22 cellular contexts compared by ENCODE assay signal in genomic region chr6:7993952-7994351, GRCh38.
DNase-seq lines count a peak whose midpoint lies in the region; ATAC-seq and TF ChIP-seq lines count a peak whose summit lies in the region.
"Had no signal": no experiment of that assay in that cellular context is flagged by ENCODE, and none has a peak within 500 bp of the region (broad histone marks: within the 10 kb centered on the region; RNA-seq: fewer than 3 reads in every experiment).

No MANE protein-coding gene starts in this region.

- no peaks in the 10 kb centered on the region for H3K9me3 Mint-ChIP-seq in endodermal cell
- H3K9me3 Mint-ChIP-seq: nephron had no signal

- H4K5ac ChIP-seq in mesendoderm (ENCODE audit: low read length), result no peak overlapping the region

- WGBS in endodermal cell (ENCODE audit: insufficient coverage in 1 of 2, insufficient read length in 1 of 2), 2 experiments, result 77 to 84% methylated on average over 7 to 8 of the region's 8 CpGs
- WGBS in mesendoderm (ENCODE audit: extremely low coverage, insufficient coverage, low lambda C conversion rate), result no CpG with 5 or more reads among the region's 8 CpGs

- H3K4me1 Mint-ChIP-seq in endodermal cell, result no peaks in the 10 kb centered on the region

- no peaks in the 10 kb centered on the region for H3K36me3 Mint-ChIP-seq in endodermal cell (ENCODE audit: low read depth)
- H3K36me3 Mint-ChIP-seq: activated CD4-positive, alpha-beta memory T cell treated with anti-CD3 and anti-CD28 coated beads for 36 hours; CD14-positive monocyte had no signal

- no peak overlapping the region for H3K4me2 ChIP-seq in HCT116 (ENCODE audit: low read length)
- H3K4me2 ChIP-seq in OCI-LY7 (ENCODE audit: low read length), result no peak overlapping the region
- no peak overlapping the region for H3K4me2 ChIP-seq in mesendoderm (ENCODE audit: low read length)

- ATAC-seq in HCT116, result no peak
- ATAC-seq: heart left ventricle; stimulated activated naive CD8-positive, alpha-beta T cell treated with anti-CD3 and anti-CD28 coated beads, Interleukin-15, Interleukin-2, amounts not matched to agents 100 U/mL and 50 U/mL, for 24 hours had no signal

- no peaks in the 10 kb centered on the region for H3K27me3 ChIP-seq in HCT116 (ENCODE audit: insufficient read depth, low read length)
- H3K27me3 ChIP-seq in endodermal cell (ENCODE audit: control insufficient read depth, insufficient read depth, low read length, poor library complexity, severe bottlenecking), result peaks cover 11% of the 10 kb centered on the region
- H3K27me3 ChIP-seq in mesendoderm (ENCODE audit: insufficient read depth, low read length, poor library complexity), result no peaks in the 10 kb centered on the region
- H3K27me3 ChIP-seq: heart left ventricle, testis had no signal

- H2BK5ac ChIP-seq in mesendoderm (ENCODE audit: low read length), result no peak overlapping the region

- H4K8ac ChIP-seq in mesendoderm (ENCODE audit: low read depth, low read length), result no peak overlapping the region

- TF ChIP-seq RAD21 in HCT116 (IDR thresholded peaks at IDR 0.05; ENCODE audit: low read depth), result peak; percentile 46

- no peak overlapping the region for H3K4me3 Mint-ChIP-seq in endodermal cell
- H3K4me3 Mint-ChIP-seq: activated CD4-positive, alpha-beta memory T cell treated with anti-CD3 and anti-CD28 coated beads for 36 hours; CD14-positive monocyte; nephron had no signal

- no peak overlapping the region for H2BK15ac ChIP-seq in mesendoderm (replicated peaks; ENCODE audit: low read depth)

- H3K18ac ChIP-seq in mesendoderm (ENCODE audit: low read length), result no peak overlapping the region

- BruUV-seq in HCT116 (replicated peaks; lab: Mats Ljungman, UMichigan), result no TSS peak
- BruUV-seq in OCI-LY7 (replicated peaks; lab: Mats Ljungman, UMichigan), result no TSS peak

- intact Hi-C loops in HCT116 (cut with micrococcal nuclease), result loop anchor here (2.0 to 5.0 kb wide), 2 partner anchors 97 to 271 kb away; no protein-coding TSS in a partner anchor
- intact Hi-C loops in OCI-LY7 (cut with micrococcal nuclease; ENCODE audit: unreplicated experiment), result loop anchor here (2.0 to 10.0 kb wide), 3 partner anchors 65 to 379 kb away; partner anchors contain the start of gene TXNDC5

- H3K23ac ChIP-seq in mesendoderm (ENCODE audit: low read length), result no peak overlapping the region

- peaks cover 19% of the 10 kb centered on the region for H3K27me3 Mint-ChIP-seq in endodermal cell (ENCODE audit: insufficient read depth)
- H3K27me3 Mint-ChIP-seq: activated CD4-positive, alpha-beta memory T cell treated with anti-CD3 and anti-CD28 coated beads for 36 hours had no signal

- no peaks in the 10 kb centered on the region for H4K20me1 ChIP-seq in HCT116 (ENCODE audit: insufficient read depth)
- no peaks in the 10 kb centered on the region for H4K20me1 ChIP-seq in OCI-LY7 (ENCODE audit: insufficient read depth, low read length)

- H3K9me3 ChIP-seq in HCT116 (ENCODE audit: control insufficient read depth in 1 of 2, insufficient read depth in 1 of 2, low read depth in 1 of 2, low read length in 2 of 2), result no peaks in the 10 kb centered on the region
- H3K9me3 ChIP-seq in OCI-LY7 (ENCODE audit: low read length), result no peaks in the 10 kb centered on the region
- H3K9me3 ChIP-seq in endodermal cell (ENCODE audit: control insufficient read depth, low read length), result no peaks in the 10 kb centered on the region
- H3K9me3 ChIP-seq: testis had no signal

- CTCF ChIA-PET in HCT116 (lab: Charles Lee) (interaction anchor here (3.4 kb wide), 1 partner anchor 271 kb away, joined by 21 read pairs; no protein-coding TSS in a partner anchor), OCI-LY7 (lab: Charles Lee; ENCODE audit: unreplicated experiment) (no interaction called here)

- POLR2A ChIA-PET in HCT116 (lab: Charles Lee), result no interaction called here
- POLR2A ChIA-PET in OCI-LY7 (lab: Charles Lee), result interaction anchor here (0.6 to 1.3 kb wide), 3 partner anchors 272 to 289 kb away, joined by 3 to 5 read pairs (median 3); no protein-coding TSS in a partner anchor

- no peaks in the 10 kb centered on the region for H3K9me2 ChIP-seq in HCT116 (ENCODE audit: insufficient read depth)
- H3K9me2 ChIP-seq in OCI-LY7 (ENCODE audit: insufficient read depth, low read length), result no peaks in the 10 kb centered on the region

- H3K36me3 ChIP-seq in HCT116 (ENCODE audit: control insufficient read depth in 1 of 2, insufficient read depth in 2 of 2, low read length in 2 of 2) (no peaks in the 10 kb centered on the region), OCI-LY7 (ENCODE audit: insufficient read depth, low read length) (no peaks in the 10 kb centered on the region), endodermal cell (ENCODE audit: control insufficient read depth, insufficient read depth, low read length) (no peaks in the 10 kb centered on the region), mesendoderm (ENCODE audit: control insufficient read depth, insufficient read depth, low read length) (no peaks in the 10 kb centered on the region)
- H3K36me3 ChIP-seq: heart left ventricle had no signal

- TF ChIP-seq POLR2A in HCT116 (IDR thresholded peaks at IDR 0.05; ENCODE audit: borderline replicate concordance, extremely low read depth, insufficient read depth, insufficient read length), result no peak

- H2AK5ac ChIP-seq in mesendoderm (ENCODE audit: low read length), result no peak overlapping the region

- H3K27ac ChIP-seq in HCT116 (ENCODE audit: low read depth, low read length), result no peak overlapping the region
- H3K27ac ChIP-seq in OCI-LY7 (ENCODE audit: low read depth, low read length, poor library complexity, severe bottlenecking), result no peak overlapping the region
- H3K27ac ChIP-seq in endodermal cell (ENCODE audit: low read depth, low read length), result no peak overlapping the region
- H3K27ac ChIP-seq in mesendoderm (ENCODE audit: low read depth, low read length), result no peak overlapping the region
- H3K27ac ChIP-seq: heart left ventricle, testis had no signal

- no peak overlapping the region for H3K56ac ChIP-seq in mesendoderm (ENCODE audit: low read length)

- H3K9ac ChIP-seq in HCT116 (ENCODE audit: low read length) (no peak overlapping the region), endodermal cell (ENCODE audit: extremely low read depth, low read length, poor library complexity, severe bottlenecking) (no peak overlapping the region), mesendoderm (ENCODE audit: low read length) (no peak overlapping the region)

- H3K4me1 ChIP-seq in HCT116 (ENCODE audit: control insufficient read depth in 1 of 2, insufficient read depth in 2 of 2, low read length in 2 of 2) (no peaks in the 10 kb centered on the region), OCI-LY7 (ENCODE audit: insufficient read depth, low read length, poor library complexity, severe bottlenecking) (peaks cover 10% of the 10 kb centered on the region), endodermal cell (ENCODE audit: control insufficient read depth, insufficient read depth, low read length) (no peaks in the 10 kb centered on the region), mesendoderm (ENCODE audit: control insufficient read depth, low read depth, low read length) (no peaks in the 10 kb centered on the region)
- H3K4me1 ChIP-seq: testis had no signal

- H3K27ac Mint-ChIP-seq in endodermal cell, result no peak overlapping the region
- H3K27ac Mint-ChIP-seq: activated CD4-positive, alpha-beta memory T cell treated with anti-CD3 and anti-CD28 coated beads for 36 hours; CD14-positive monocyte; nephron had no signal

- no peak overlapping the region for H3K4me3 ChIP-seq in GM12865 (ENCODE audit: low read depth, low read length)
- no peak overlapping the region for H3K4me3 ChIP-seq in HCT116 (replicated peaks in 1 of 2; ENCODE audit: low read depth in 1 of 2, low read length in 2 of 2)
- H3K4me3 ChIP-seq in OCI-LY7 (ENCODE audit: low read depth, low read length, poor library complexity, severe bottlenecking), result no peak overlapping the region
- no peak overlapping the region for H3K4me3 ChIP-seq in endodermal cell (ENCODE audit: low read length)
- no peak overlapping the region for H3K4me3 ChIP-seq in mesendoderm (ENCODE audit: low read length)
- H3K4me3 ChIP-seq: heart left ventricle, testis had no signal

- H2AFZ ChIP-seq in HCT116 (ENCODE audit: low read depth, low read length, poor library complexity, severe bottlenecking) (no peak overlapping the region), OCI-LY7 (ENCODE audit: low read length) (no peak overlapping the region)

- no peaks in the 10 kb centered on the region for H3K79me1 ChIP-seq in mesendoderm (ENCODE audit: low read length)

- H2BK120ac ChIP-seq in mesendoderm (ENCODE audit: low read depth, low read length), result no peak overlapping the region

- no peaks in the 10 kb centered on the region for H3K79me2 ChIP-seq in HCT116 (ENCODE audit: insufficient read depth, low read length)
- no peaks in the 10 kb centered on the region for H3K79me2 ChIP-seq in OCI-LY7 (ENCODE audit: insufficient read depth, low read depth, low read length)
- H3K79me2 ChIP-seq in mesendoderm (ENCODE audit: control insufficient read depth, insufficient read depth, low read length), result no peaks in the 10 kb centered on the region

- RAD21 ChIA-PET in HCT116 (lab: Charles Lee; ENCODE audit: low non-redundant PET in 1 of 2, low total read pairs in 2 of 2, uncharacterized antibody in 2 of 2, unreplicated experiment in 2 of 2), result interaction anchor here in 1 of 2 experiments (1.3 kb wide), 1 partner anchor 271 kb away, joined by 3 read pairs; no protein-coding TSS in a partner anchor

- H3K4ac ChIP-seq in mesendoderm (ENCODE audit: low read depth, low read length), result no peak overlapping the region

- DNase-seq in GM12865 (ENCODE audit: low read depth) (peak; percentile 21), HCT116 (ENCODE audit: low read depth, low spot score) (no peak), OCI-LY7 (ENCODE audit: low spot score) (peak; percentile 48), endodermal cell (peak; percentile 58), mesendoderm (no peak), NCI-H526 treated with DMSO at 0.1 percent for 48 hours (lab: John Stamatoyannopoulos, UW) (no peak)
- DNase-seq in activated CD4-positive, CD25-positive, alpha-beta regulatory T cell (lab: John Stamatoyannopoulos, UW), result no peak
- DNase-seq: activated CD4-positive, alpha-beta memory T cell treated with anti-CD3 and anti-CD28 coated beads for 36 hours; activated CD8-positive, alpha-beta memory T cell treated with anti-CD3 and anti-CD28 coated beads, Interleukin-2, amount 50 U/mL, for 4 hours; activated naive CD4-positive, alpha-beta T cell treated with anti-CD3 and anti-CD28 coated beads, Interleukin-2, amount 50 U/mL, for 16 hours; Calu3; effector CD8-positive, alpha-beta T cell; heart left ventricle; IMR-90; MV-4-11; NCI-H146; NCI-H524; SHP77 treated with DMSO at 0.1 percent for 48 hours; stimulated activated naive CD8-positive, alpha-beta T cell treated with anti-CD3 and anti-CD28 coated beads, Interleukin-15, Interleukin-2, amounts not matched to agents 100 U/mL and 50 U/mL, for 24 hours; testis had no signal

- TF ChIP-seq CTCF in GM12865 (IDR thresholded peaks at IDR 0.05; ENCODE audit: insufficient read depth, low read depth, low read length, missing control alignments) (peak; percentile 8), HCT116 (IDR thresholded peaks at IDR 0.05 in 2 of 3, conservative IDR thresholded peaks at IDR 0.05 in 1 of 3; ENCODE audit: borderline replicate concordance in 1 of 3, insufficient read depth in 1 of 3, low read depth in 2 of 3, low read length in 2 of 3) (peak in 2 of 3 experiments; percentile 38 to 39; a peak in 4 of 6 replicates), OCI-LY7 (conservative IDR thresholded peaks at IDR 0.05; ENCODE audit: low read length) (peak; percentile 81), endodermal cell (conservative IDR thresholded peaks at IDR 0.05) (peak; percentile 67)

Comparison
In these comparisons a context has a peak if more than half of its experiments do, and no peak if none do; other contexts are left out.
1. DNase-seq: peak in GM12865 (single experiment), OCI-LY7 (single experiment) and endodermal cell (single experiment); none in HCT116 (single experiment), mesendoderm (single experiment), activated CD4-positive, CD25-positive, alpha-beta regulatory T cell (0 of 4) and NCI-H526 treated with DMSO at 0.1 percent for 48 hours (single experiment).
2. CTCF ChIP-seq: peak in every context shown above with its lines; median percentile 81 in OCI-LY7; 67 in endodermal cell; 38 in HCT116; 8 in GM12865.